ENCODE assay signal across 21 cellular contexts in genomic region chr22:49996192-49996531, GRCh38. TPM values are rescaled to one million over a fixed set of nuclear protein-coding genes. Genes with fewer than 3 reads are reported as not detected.
DNase-seq lines count a peak whose midpoint lies in the region; ATAC-seq and TF ChIP-seq lines count a peak whose summit lies in the region.
"Had no signal": no experiment of that assay in that cellular context is flagged by ENCODE, and none has a peak within 500 bp of the region (broad histone marks: within the 10 kb centered on the region; RNA-seq: fewer than 3 reads in every experiment).

No MANE protein-coding gene starts in this region.

- no peak overlapping the region for H3K14ac ChIP-seq in neuronal stem cell (ENCODE audit: low read length)

- H3K4ac ChIP-seq in neuronal stem cell (ENCODE audit: low read length) = no peak overlapping the region

- no peak overlapping the region for H3K23ac ChIP-seq in neuronal stem cell (ENCODE audit: low read depth, low read length, poor library complexity)

- H3K4me1 ChIP-seq in hepatocyte (ENCODE audit: insufficient read depth) = peaks cover 2% of the 10 kb centered on the region
- peaks cover 0 to 16% of the 10 kb centered on the region in 2 donors for H3K4me1 ChIP-seq in neuronal stem cell (ENCODE audit: control insufficient read depth in 2 of 2, insufficient read depth in 1 of 2, low read depth in 1 of 2, low read length in 2 of 2)

- H3K4me2 ChIP-seq in hepatocyte (no peak overlapping the region), neuronal stem cell (ENCODE audit: insufficient read depth, low read length, poor library complexity, severe bottlenecking) (no peak overlapping the region)
- H3K4me2 ChIP-seq: KMS-11 had no signal

- no peak overlapping the region for H3K4me3 Mint-ChIP-seq in T-cell
- H3K4me3 Mint-ChIP-seq: CD8-positive, alpha-beta memory T cell; HFFc6 had no signal

- H3K36me3 ChIP-seq in hepatocyte (replicated peaks; ENCODE audit: insufficient read depth, low read depth) (no peaks in the 10 kb centered on the region), neuronal stem cell (replicated peaks in 1 of 2; ENCODE audit: control insufficient read depth in 2 of 2, insufficient read depth in 2 of 2, low read length in 2 of 2) (no peaks in the 10 kb centered on the region)

- peaks cover 0 to 9% of the 10 kb centered on the region in 2 donors for H3K27me3 Mint-ChIP-seq in T-cell

- H3K9me2 ChIP-seq in hepatocyte (replicated peaks; ENCODE audit: insufficient read depth) = no peaks in the 10 kb centered on the region

- no peak overlapping the region for H3K18ac ChIP-seq in neuronal stem cell (ENCODE audit: low read length)

- H3K79me1 ChIP-seq in neuronal stem cell (ENCODE audit: low read depth, low read length) = no peaks in the 10 kb centered on the region

- no peaks in the 10 kb centered on the region for H4K20me1 ChIP-seq in hepatocyte (ENCODE audit: insufficient read depth, poor library complexity, severe bottlenecking)

- H2BK5ac ChIP-seq in neuronal stem cell (ENCODE audit: low read length) = no peak overlapping the region

- peak overlapping the region; percentile 99 for H2AK5ac ChIP-seq in neuronal stem cell (ENCODE audit: low read depth, low read length)

- H3K4me3 ChIP-seq in hepatocyte (no peak overlapping the region), neuronal stem cell (ENCODE audit: low read length in 2 of 2) (no peak overlapping the region)
- H3K4me3 ChIP-seq: GM12878 had no signal

- H3K27ac ChIP-seq in hepatocyte = no peak overlapping the region
- no peak overlapping the region for H3K27ac ChIP-seq in neuronal stem cell (replicated peaks; ENCODE audit: low read length)
- H3K27ac ChIP-seq: KMS-11 had no signal

- H2AFZ ChIP-seq in hepatocyte (no peak overlapping the region), neuronal stem cell (ENCODE audit: low read length) (no peak overlapping the region)

- H2BK120ac ChIP-seq in neuronal stem cell (ENCODE audit: low read depth, low read length) = no peak overlapping the region

- WGBS in hepatocyte (ENCODE audit: low lambda C conversion rate, missing lambda C conversion rate) = 86% methylated on average over 4 of the region's 4 CpGs
- no CpG with 5 or more reads among the region's 4 CpGs for WGBS in neuronal stem cell (ENCODE audit: extremely low coverage in 2 of 2, insufficient read length in 2 of 2, insufficient replicate concordance in 1 of 2), 2 donors

- peaks cover 6% of the 10 kb centered on the region for H3K27me3 ChIP-seq in hepatocyte
- peaks cover 3 to 29% (median 17%) of the 10 kb centered on the region in 3 experiments for H3K27me3 ChIP-seq in neuronal stem cell (ENCODE audit: control insufficient read depth in 3 of 3, insufficient read depth in 3 of 3, low read depth in 1 of 3, low read length in 3 of 3)

- intact Hi-C loops in cardiac septum (cut with DNase I) (no loop called here), Right ventricle myocardium superior (cut with DNase I) (no loop called here)

- CTCF ChIA-PET in T-cell (lab: Charles Lee) = no interaction called here

- POLR2A ChIA-PET in T-cell (lab: Charles Lee) = interaction anchor here in 1 of 2 donors (0.6 kb wide), 1 partner anchor 293 kb away, joined by 7 read pairs; no protein-coding TSS in a partner anchor

- no peak for TF ChIP-seq CTCF in hepatocyte (IDR thresholded peaks at IDR 0.05; ENCODE audit: poor library complexity)

- H2BK12ac ChIP-seq in neuronal stem cell (ENCODE audit: low read length) = no peak overlapping the region

- no peaks in the 10 kb centered on the region for H3K36me3 Mint-ChIP-seq in T-cell

- H2BK15ac ChIP-seq in neuronal stem cell (ENCODE audit: low read length) = no peak overlapping the region

- ATAC-seq in Right ventricle myocardium superior (ENCODE audit: poor library complexity) (no peak), T-cell (replicated peaks in 1 of 4) (no peak), HG02759 (IDR thresholded peaks at IDR 0.05; ENCODE audit: unreplicated experiment) (no peak)
- ATAC-seq: GM12878, PC-3 had no signal

- H4K8ac ChIP-seq in neuronal stem cell (ENCODE audit: low read depth, low read length) = no peak overlapping the region

- no peak overlapping the region for H4K91ac ChIP-seq in neuronal stem cell (ENCODE audit: low read depth, low read length, poor library complexity)

- H3K4me1 Mint-ChIP-seq in T-cell = peaks cover 6 to 17% (median 9%) of the 10 kb centered on the region in 3 donors

- no peak overlapping the region for H3K27ac Mint-ChIP-seq in T-cell
- H3K27ac Mint-ChIP-seq: HFFc6 had no signal

- peak overlapping the region; percentile 0 for H3K9ac ChIP-seq in neuronal stem cell (ENCODE audit: low read depth, low read length, poor library complexity)
- H3K9ac ChIP-seq: KMS-11 had no signal

- peaks cover 2% of the 10 kb centered on the region in 3 donors for H3K9me3 Mint-ChIP-seq in T-cell

- DNase-seq in cardiac septum (ENCODE audit: low spot score) (peak; percentile 61), Right ventricle myocardium superior (no peak), hepatocyte (ENCODE audit: low spot score) (peak; percentile 19), neuronal stem cell (ENCODE audit: low spot score) (no peak), NCI-H82 treated with DMSO at 0.1 percent for 48 hours (lab: John Stamatoyannopoulos, UW; ENCODE audit: unreplicated experiment) (no peak), T-cell (no peak), activated gamma-delta T cell treated with Interleukin-2 at 50 U/mL for 16 hours (no peak)
- DNase-seq: CD8-positive, alpha-beta memory T cell; DMS79 treated with DMSO at 0.1 percent for 48 hours; GOT3; HFFc6; NCI-H1436 treated with DMSO at 0.1 percent for 48 hours; NCI-H2081; NCI-H510A; NCI-H774; PC-3 had no signal

- H3K9me3 ChIP-seq in hepatocyte (ENCODE audit: low read depth) (no peaks in the 10 kb centered on the region), neuronal stem cell (replicated peaks in 1 of 2; ENCODE audit: control insufficient read depth in 2 of 2, insufficient read depth in 1 of 2, low read depth in 1 of 2, low read length in 2 of 2) (peaks cover 2 to 5% of the 10 kb centered on the region in 2 donors)

- no peaks in the 10 kb centered on the region for H3K79me2 ChIP-seq in hepatocyte

RNA-seq across cellular contexts. Expression of gene IL17REL, which starts 16.4 kb away (rescaled TPM):
- total RNA-seq in cardiac septum (not detected), Right ventricle myocardium superior (not detected), hepatocyte (not detected in 2 replicates), T-cell (under 1 TPM in 1 of 5 donors, not detected in 4; 0.10 TPM)
- not detected in 2 replicates for polyA plus RNA-seq in hepatocyte
- polyA plus RNA-seq in neuronal stem cell (2013, experiment 1 of 2) = 0.07 TPM
- 0.07 TPM for polyA plus RNA-seq in neuronal stem cell (2013, experiment 2 of 2)
- total RNA-seq: GM12878, HFFc6, M059J had no signal
- polyA plus RNA-seq: BJ; CD8-positive, alpha-beta memory T cell had no signal

RNA-seq across cellular contexts. Expression of gene PIM3, which starts 35.6 kb away (rescaled TPM):
- total RNA-seq in cardiac septum (31.3 TPM), Right ventricle myocardium superior (61.5 TPM), hepatocyte (71.8 and 81.1 TPM in 2 replicates), T-cell (100 to 1,000 TPM in 2 of 5 donors, 10 to 100 TPM in 3; 61.5 to 167 (median 65.0) TPM)
- polyA plus RNA-seq in hepatocyte = 131 and 138 TPM in 2 replicates
- 38.0 TPM for polyA plus RNA-seq in neuronal stem cell (2013, experiment 1 of 2)
- 37.0 TPM for polyA plus RNA-seq in neuronal stem cell (2013, experiment 2 of 2)

Comparison
In these comparisons a context has a peak if more than half of its experiments do, and no peak if none do; other contexts are left out.
1. DNase-seq: peak in cardiac septum (single experiment) and hepatocyte (single experiment); none in Right ventricle myocardium superior (single experiment), neuronal stem cell (single experiment), NCI-H82 treated with DMSO at 0.1 percent for 48 hours (single experiment), T-cell (0 of 34) and activated gamma-delta T cell treated with Interleukin-2 at 50 U/mL for 16 hours (single experiment).